1 cellular context compared by ENCODE assay signal in the genomic region with DNA sequence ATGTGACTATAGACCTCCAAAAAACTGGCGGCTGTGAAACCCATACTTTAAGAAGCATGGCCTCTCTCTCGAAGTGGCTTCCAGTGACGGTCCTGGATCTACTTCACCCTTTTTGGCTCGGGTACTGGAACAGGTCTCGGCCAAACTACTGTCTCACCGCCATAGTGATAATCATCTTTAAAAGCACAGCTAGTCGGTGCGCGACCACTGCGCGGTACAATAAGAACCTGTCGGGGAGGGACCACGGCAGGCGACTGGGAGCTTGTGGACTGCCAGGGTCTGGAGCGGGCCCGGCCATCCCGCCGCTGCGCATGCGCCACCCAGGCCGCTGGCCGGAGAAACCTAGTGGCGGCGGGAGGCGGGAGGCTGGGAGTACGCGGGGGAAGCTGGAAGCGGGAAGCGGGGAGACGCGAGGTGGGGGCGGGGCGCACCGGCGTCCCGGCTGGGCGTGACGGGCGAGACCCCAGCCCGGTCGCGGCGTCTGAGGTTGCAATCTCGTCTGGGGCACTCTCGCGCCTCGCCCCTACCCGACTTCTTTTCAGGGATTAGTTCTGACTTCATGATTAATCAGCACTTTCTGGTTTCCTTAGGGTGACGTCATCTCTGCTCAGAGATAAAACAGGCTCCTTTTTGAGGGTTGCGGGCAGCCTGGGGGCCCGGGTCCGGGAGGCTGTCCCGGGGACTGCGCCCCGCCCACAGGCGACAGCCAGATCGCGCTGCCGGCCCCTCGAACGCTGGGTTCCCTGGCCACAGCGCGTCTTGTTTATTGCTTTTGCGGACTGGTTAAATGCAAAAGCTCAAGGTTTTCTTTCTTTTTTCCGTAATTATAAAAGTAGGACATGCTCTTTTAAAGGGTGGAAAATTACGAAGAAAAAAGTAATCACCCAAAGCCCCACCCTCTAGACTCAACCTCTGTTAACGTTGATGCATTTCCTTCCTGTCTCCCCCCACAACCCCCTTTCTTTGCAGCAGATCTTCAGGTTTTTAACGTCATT.
TF ChIP-seq lines count a peak whose summit lies in the region.

No MANE protein-coding gene starts in this region.

TF ChIP-seq in HepG2, 621 proteins besides CTCF, POLR2A, EP300 and RAD21 (continued from another document and continues in another):
- TF ChIP-seq, protein P1, sequence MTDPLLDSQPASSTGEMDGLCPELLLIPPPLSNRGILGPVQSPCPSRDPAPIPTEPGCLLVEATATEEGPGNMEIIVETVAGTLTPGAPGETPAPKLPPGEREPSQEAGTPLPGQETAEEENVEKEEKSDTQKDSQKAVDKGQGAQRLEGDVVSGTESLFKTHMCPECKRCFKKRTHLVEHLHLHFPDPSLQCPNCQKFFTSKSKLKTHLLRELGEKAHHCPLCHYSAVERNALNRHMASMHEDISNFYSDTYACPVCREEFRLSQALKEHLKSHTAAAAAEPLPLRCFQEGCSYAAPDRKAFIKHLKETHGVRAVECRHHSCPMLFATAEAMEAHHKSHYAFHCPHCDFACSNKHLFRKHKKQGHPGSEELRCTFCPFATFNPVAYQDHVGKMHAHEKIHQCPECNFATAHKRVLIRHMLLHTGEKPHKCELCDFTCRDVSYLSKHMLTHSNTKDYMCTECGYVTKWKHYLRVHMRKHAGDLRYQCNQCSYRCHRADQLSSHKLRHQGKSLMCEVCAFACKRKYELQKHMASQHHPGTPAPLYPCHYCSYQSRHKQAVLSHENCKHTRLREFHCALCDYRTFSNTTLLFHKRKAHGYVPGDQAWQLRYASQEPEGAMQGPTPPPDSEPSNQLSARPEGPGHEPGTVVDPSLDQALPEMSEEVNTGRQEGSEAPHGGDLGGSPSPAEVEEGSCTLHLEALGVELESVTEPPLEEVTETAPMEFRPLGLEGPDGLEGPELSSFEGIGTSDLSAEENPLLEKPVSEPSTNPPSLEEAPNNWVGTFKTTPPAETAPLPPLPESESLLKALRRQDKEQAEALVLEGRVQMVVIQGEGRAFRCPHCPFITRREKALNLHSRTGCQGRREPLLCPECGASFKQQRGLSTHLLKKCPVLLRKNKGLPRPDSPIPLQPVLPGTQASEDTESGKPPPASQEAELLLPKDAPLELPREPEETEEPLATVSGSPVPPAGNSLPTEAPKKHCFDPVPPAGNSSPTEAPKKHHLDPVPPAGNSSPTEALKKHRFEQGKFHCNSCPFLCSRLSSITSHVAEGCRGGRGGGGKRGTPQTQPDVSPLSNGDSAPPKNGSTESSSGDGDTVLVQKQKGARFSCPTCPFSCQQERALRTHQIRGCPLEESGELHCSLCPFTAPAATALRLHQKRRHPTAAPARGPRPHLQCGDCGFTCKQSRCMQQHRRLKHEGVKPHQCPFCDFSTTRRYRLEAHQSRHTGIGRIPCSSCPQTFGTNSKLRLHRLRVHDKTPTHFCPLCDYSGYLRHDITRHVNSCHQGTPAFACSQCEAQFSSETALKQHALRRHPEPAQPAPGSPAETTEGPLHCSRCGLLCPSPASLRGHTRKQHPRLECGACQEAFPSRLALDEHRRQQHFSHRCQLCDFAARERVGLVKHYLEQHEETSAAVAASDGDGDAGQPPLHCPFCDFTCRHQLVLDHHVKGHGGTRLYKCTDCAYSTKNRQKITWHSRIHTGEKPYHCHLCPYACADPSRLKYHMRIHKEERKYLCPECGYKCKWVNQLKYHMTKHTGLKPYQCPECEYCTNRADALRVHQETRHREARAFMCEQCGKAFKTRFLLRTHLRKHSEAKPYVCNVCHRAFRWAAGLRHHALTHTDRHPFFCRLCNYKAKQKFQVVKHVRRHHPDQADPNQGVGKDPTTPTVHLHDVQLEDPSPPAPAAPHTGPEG (CRISPR knock-in tag; IDR thresholded peaks at IDR 0.05), result no peak
- TF ChIP-seq MYNN (CRISPR knock-in tag; IDR thresholded peaks at IDR 0.05; ENCODE audit: low read depth) (no peak), TOPORS (CRISPR knock-in tag; IDR thresholded peaks at IDR 0.05) (no peak), ATF5 (CRISPR knock-in tag; IDR thresholded peaks at IDR 0.05; ENCODE audit: low read depth) (no peak), ZSCAN12 (CRISPR knock-in tag; IDR thresholded peaks at IDR 0.05) (no peak), ZSCAN9 (CRISPR knock-in tag; IDR thresholded peaks at IDR 0.05; ENCODE audit: borderline replicate concordance) (no peak), GTF2F1 (IDR thresholded peaks at IDR 0.05; ENCODE audit: low read length) (no peak), PCBP2 (optimal IDR thresholded peaks at IDR 0.05; ENCODE audit: low read depth, low read length, poor library complexity, severe bottlenecking) (no peak), NCOR1 (IDR thresholded peaks at IDR 0.05; ENCODE audit: borderline replicate concordance, low read length) (no peak), ZNF230 (CRISPR knock-in tag; IDR thresholded peaks at IDR 0.05) (0 out of 2 replicates have a peak, but pooled peaks have one; percentile 43), ZFP36 (IDR thresholded peaks at IDR 0.05; ENCODE audit: borderline replicate concordance, low read depth, low read length, partially characterized antibody) (no peak), ZNF891 (CRISPR knock-in tag; IDR thresholded peaks at IDR 0.05) (no peak), ELF4 (CRISPR knock-in tag; IDR thresholded peaks at IDR 0.05; ENCODE audit: borderline replicate concordance) (no peak), TAF1 (CRISPR knock-in tag; IDR thresholded peaks at IDR 0.05) (peak; percentile 48), MZF1 (CRISPR knock-in tag; IDR thresholded peaks at IDR 0.05; ENCODE audit: borderline replicate concordance) (no peak), CCDC6 (CRISPR knock-in tag; IDR thresholded peaks at IDR 0.05) (no peak), HHEX (CRISPR knock-in tag; IDR thresholded peaks at IDR 0.05) (no peak), ATF3 (CRISPR knock-in tag; IDR thresholded peaks at IDR 0.05) (peak; percentile 61; the same call in 1 of the 2 replicates), HNRNPUL1 (IDR thresholded peaks at IDR 0.05; ENCODE audit: low read depth, low read length) (no peak), ZNF205 (CRISPR knock-in tag; IDR thresholded peaks at IDR 0.05) (no peak), CHD2 (IDR thresholded peaks at IDR 0.05; ENCODE audit: low read depth, low read length) (no peak; the same call in 1 of the 2 replicates), REST (IDR thresholded peaks at IDR 0.05; ENCODE audit: borderline replicate concordance in 1 of 2, low read depth in 1 of 2, low read length in 2 of 2) (no peak), GATA4 (IDR thresholded peaks at IDR 0.05; ENCODE audit: borderline replicate concordance, low read depth) (no peak), HNF1A (IDR thresholded peaks at IDR 0.05; ENCODE audit: low read depth) (no peak), HNF1A (CRISPR knock-in tag; IDR thresholded peaks at IDR 0.05; ENCODE audit: borderline replicate concordance) (no peak), FOXK2 (IDR thresholded peaks at IDR 0.05) (no peak)
- TF ChIP-seq, protein P2, sequence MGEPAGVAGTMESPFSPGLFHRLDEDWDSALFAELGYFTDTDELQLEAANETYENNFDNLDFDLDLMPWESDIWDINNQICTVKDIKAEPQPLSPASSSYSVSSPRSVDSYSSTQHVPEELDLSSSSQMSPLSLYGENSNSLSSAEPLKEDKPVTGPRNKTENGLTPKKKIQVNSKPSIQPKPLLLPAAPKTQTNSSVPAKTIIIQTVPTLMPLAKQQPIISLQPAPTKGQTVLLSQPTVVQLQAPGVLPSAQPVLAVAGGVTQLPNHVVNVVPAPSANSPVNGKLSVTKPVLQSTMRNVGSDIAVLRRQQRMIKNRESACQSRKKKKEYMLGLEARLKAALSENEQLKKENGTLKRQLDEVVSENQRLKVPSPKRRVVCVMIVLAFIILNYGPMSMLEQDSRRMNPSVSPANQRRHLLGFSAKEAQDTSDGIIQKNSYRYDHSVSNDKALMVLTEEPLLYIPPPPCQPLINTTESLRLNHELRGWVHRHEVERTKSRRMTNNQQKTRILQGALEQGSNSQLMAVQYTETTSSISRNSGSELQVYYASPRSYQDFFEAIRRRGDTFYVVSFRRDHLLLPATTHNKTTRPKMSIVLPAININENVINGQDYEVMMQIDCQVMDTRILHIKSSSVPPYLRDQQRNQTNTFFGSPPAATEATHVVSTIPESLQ (CRISPR knock-in tag; conservative IDR thresholded peaks at IDR 0.05), result no peak
- TF ChIP-seq, protein P3, sequence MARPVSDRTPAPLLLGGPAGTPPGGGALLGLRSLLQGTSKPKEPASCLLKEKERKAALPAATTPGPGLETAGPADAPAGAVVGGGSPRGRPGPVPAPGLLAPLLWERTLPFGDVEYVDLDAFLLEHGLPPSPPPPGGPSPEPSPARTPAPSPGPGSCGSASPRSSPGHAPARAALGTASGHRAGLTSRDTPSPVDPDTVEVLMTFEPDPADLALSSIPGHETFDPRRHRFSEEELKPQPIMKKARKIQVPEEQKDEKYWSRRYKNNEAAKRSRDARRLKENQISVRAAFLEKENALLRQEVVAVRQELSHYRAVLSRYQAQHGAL (CRISPR knock-in tag; IDR thresholded peaks at IDR 0.05; ENCODE audit: not compliant biosample characterization), result no peak
- TF ChIP-seq, protein P4, sequence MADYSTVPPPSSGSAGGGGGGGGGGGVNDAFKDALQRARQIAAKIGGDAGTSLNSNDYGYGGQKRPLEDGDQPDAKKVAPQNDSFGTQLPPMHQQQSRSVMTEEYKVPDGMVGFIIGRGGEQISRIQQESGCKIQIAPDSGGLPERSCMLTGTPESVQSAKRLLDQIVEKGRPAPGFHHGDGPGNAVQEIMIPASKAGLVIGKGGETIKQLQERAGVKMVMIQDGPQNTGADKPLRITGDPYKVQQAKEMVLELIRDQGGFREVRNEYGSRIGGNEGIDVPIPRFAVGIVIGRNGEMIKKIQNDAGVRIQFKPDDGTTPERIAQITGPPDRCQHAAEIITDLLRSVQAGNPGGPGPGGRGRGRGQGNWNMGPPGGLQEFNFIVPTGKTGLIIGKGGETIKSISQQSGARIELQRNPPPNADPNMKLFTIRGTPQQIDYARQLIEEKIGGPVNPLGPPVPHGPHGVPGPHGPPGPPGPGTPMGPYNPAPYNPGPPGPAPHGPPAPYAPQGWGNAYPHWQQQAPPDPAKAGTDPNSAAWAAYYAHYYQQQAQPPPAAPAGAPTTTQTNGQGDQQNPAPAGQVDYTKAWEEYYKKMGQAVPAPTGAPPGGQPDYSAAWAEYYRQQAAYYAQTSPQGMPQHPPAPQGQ (CRISPR knock-in tag; IDR thresholded peaks at IDR 0.05; ENCODE audit: borderline replicate concordance), result no peak
- TF ChIP-seq, protein P5, sequence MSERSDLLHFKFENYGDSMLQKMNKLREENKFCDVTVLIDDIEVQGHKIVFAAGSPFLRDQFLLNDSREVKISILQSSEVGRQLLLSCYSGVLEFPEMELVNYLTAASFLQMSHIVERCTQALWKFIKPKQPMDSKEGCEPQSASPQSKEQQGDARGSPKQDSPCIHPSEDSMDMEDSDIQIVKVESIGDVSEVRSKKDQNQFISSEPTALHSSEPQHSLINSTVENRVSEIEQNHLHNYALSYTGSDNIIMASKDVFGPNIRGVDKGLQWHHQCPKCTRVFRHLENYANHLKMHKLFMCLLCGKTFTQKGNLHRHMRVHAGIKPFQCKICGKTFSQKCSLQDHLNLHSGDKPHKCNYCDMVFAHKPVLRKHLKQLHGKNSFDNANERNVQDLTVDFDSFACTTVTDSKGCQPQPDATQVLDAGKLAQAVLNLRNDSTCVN (CRISPR knock-in tag; IDR thresholded peaks at IDR 0.05; ENCODE audit: borderline replicate concordance), result no peak
